Comparison of ENCODE assay signal across 24 cellular contexts in the genomic region with DNA sequence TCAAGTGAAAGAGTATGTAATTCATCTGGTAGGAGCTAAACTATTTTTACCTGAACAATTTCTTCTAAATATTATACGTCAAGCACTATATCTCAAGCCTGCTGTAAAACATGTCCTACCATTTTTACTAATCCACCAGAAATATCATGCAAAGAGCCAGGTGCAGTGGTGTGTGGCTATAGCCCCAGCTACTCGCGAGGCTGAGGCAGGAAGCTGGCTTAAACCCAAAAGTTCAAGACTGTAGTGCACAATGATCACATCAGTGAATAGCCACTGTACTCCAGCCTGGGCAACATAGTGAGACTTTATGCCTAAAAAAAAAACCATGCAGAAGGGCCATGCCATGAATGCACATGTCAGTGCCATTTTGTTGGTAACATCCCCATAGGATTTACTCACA. TPM values are rescaled to one million over a fixed set of nuclear protein-coding genes. Genes with fewer than 3 reads are reported as not detected.
A peak's percentile ranks its signal among the peaks of the same experiment; 100 is the strongest.
DNase-seq lines count a peak whose midpoint lies in the region; ATAC-seq lines count a peak whose summit lies in the region.
"Had no signal": no experiment of that assay in that cellular context is flagged by ENCODE, and none has a peak within 500 bp of the region (broad histone marks: within the 10 kb centered on the region; RNA-seq: fewer than 3 reads in every experiment).

No MANE protein-coding gene starts in this region.

- DNase-seq in islet precursor cell (peak; percentile 1), MV-4-11 (lab: John Stamatoyannopoulos, UW) (no peak), NCI-H510A (lab: John Stamatoyannopoulos, UW) (no peak)
- no peak for DNase-seq in activated CD4-positive, alpha-beta T cell treated with anti-CD3 and anti-CD28 coated beads, Interleukin-2, amount 10 ng/mL, durations not matched to agents 7 days and 5 days
- DNase-seq: activated naive CD8-positive, alpha-beta T cell treated with anti-CD3 and anti-CD28 coated beads, Interleukin-2, amount 10 ng/mL, durations not matched to agents 7 days and 5 days; AML-193; H7; heart right ventricle; KBM-7; left ventricle myocardium inferior; NCI-H2081; NCI-H446; stimulated activated CD4-positive, alpha-beta T cell treated with anti-CD3 and anti-CD28 coated beads, Interleukin-4, amount 100 ng/mL, for 24 hours; SW 1271 had no signal

- ATAC-seq in GM18867 (IDR thresholded peaks at IDR 0.05; ENCODE audit: unreplicated experiment), result peak; percentile 61
- peak; percentile 67 for ATAC-seq in HG02642 (IDR thresholded peaks at IDR 0.05; ENCODE audit: poor library complexity, unreplicated experiment)
- ATAC-seq in HG03354 (IDR thresholded peaks at IDR 0.05; ENCODE audit: poor library complexity, severe bottlenecking, unreplicated experiment), result peak; percentile 62
- no peak for ATAC-seq in HG02588 (IDR thresholded peaks at IDR 0.05; ENCODE audit: unreplicated experiment)
- ATAC-seq: heart right ventricle had no signal

- POLR2A ChIA-PET in activated CD4-positive, alpha-beta T cell treated with anti-CD3 and anti-CD28 coated beads, Interleukin-2, amount 10 ng/mL, durations not matched to agents 7 days and 5 days (lab: Charles Lee), result no interaction called here

- H3K9me3 Mint-ChIP-seq in activated CD4-positive, alpha-beta T cell treated with anti-CD3 and anti-CD28 coated beads, Interleukin-2, amount 10 ng/mL, durations not matched to agents 7 days and 5 days, result no peaks in the 10 kb centered on the region
- H3K9me3 Mint-ChIP-seq: activated naive CD8-positive, alpha-beta T cell treated with anti-CD3 and anti-CD28 coated beads, Interleukin-2, amount 10 ng/mL, durations not matched to agents 7 days and 5 days; activated T-helper 2 cell treated with anti-CD3 and anti-CD28 coated beads, Interferon-gamma antibody, Interleukin-2, Interleukin-4, amounts not matched to agents 10 μg/mL and 5 μg/mL and 100 μg/mL, durations not matched to agents 14 hours and 24 hours and 36 hours had no signal

- no peaks in the 10 kb centered on the region for H3K36me3 Mint-ChIP-seq in activated CD4-positive, alpha-beta T cell treated with anti-CD3 and anti-CD28 coated beads, Interleukin-2, amount 10 ng/mL, durations not matched to agents 7 days and 5 days (ENCODE audit: low read depth)
- H3K36me3 Mint-ChIP-seq: activated naive CD8-positive, alpha-beta T cell treated with anti-CD3 and anti-CD28 coated beads, Interleukin-2, amount 10 ng/mL, durations not matched to agents 7 days and 5 days; brain had no signal

- no peak overlapping the region for H3K27ac Mint-ChIP-seq in activated CD4-positive, alpha-beta T cell treated with anti-CD3 and anti-CD28 coated beads, Interleukin-2, amount 10 ng/mL, durations not matched to agents 7 days and 5 days
- H3K27ac Mint-ChIP-seq: activated naive CD8-positive, alpha-beta T cell treated with anti-CD3 and anti-CD28 coated beads, Interleukin-2, amount 10 ng/mL, durations not matched to agents 7 days and 5 days; activated T-helper 2 cell treated with anti-CD3 and anti-CD28 coated beads, Interferon-gamma antibody, Interleukin-2, Interleukin-4, amounts not matched to agents 10 μg/mL and 5 μg/mL and 100 μg/mL, durations not matched to agents 14 hours and 24 hours and 36 hours; brain had no signal

- peaks cover 30% of the 10 kb centered on the region for H3K27me3 Mint-ChIP-seq in activated CD4-positive, alpha-beta T cell treated with anti-CD3 and anti-CD28 coated beads, Interleukin-2, amount 10 ng/mL, durations not matched to agents 7 days and 5 days

- CTCF ChIA-PET in activated CD4-positive, alpha-beta T cell treated with anti-CD3 and anti-CD28 coated beads, Interleukin-2, amount 10 ng/mL, durations not matched to agents 7 days and 5 days (lab: Charles Lee), result interaction anchor here (3.5 kb wide), 1 partner anchor 8 kb away, joined by 16 read pairs; no protein-coding TSS in a partner anchor

- no peak overlapping the region for H3K4me3 Mint-ChIP-seq in activated CD4-positive, alpha-beta T cell treated with anti-CD3 and anti-CD28 coated beads, Interleukin-2, amount 10 ng/mL, durations not matched to agents 7 days and 5 days
- H3K4me3 Mint-ChIP-seq: activated naive CD8-positive, alpha-beta T cell treated with anti-CD3 and anti-CD28 coated beads, Interleukin-2, amount 10 ng/mL, durations not matched to agents 7 days and 5 days; brain; neural crest cell had no signal

- peaks cover under 1% of the 10 kb centered on the region for H3K4me1 Mint-ChIP-seq in activated CD4-positive, alpha-beta T cell treated with anti-CD3 and anti-CD28 coated beads, Interleukin-2, amount 10 ng/mL, durations not matched to agents 7 days and 5 days
- H3K4me1 Mint-ChIP-seq: activated naive CD8-positive, alpha-beta T cell treated with anti-CD3 and anti-CD28 coated beads, Interleukin-2, amount 10 ng/mL, durations not matched to agents 7 days and 5 days had no signal

RNA-seq across cellular contexts. Expression of a gene that starts 20.7 kb away (rescaled TPM):
- total RNA-seq in activated CD4-positive, alpha-beta T cell treated with anti-CD3 and anti-CD28 coated beads, Interleukin-2, amount 10 ng/mL, durations not matched to agents 7 days and 5 days, result 10 to 100 TPM; 15.5 to 15.8 TPM

RNA-seq across cellular contexts. Expression of a gene that starts 22.9 kb away (rescaled TPM):
- total RNA-seq in activated CD4-positive, alpha-beta T cell treated with anti-CD3 and anti-CD28 coated beads, Interleukin-2, amount 10 ng/mL, durations not matched to agents 7 days and 5 days, result not detected
- total RNA-seq: activated naive CD8-positive, alpha-beta T cell treated with anti-CD3 and anti-CD28 coated beads, Interleukin-2, amount 10 ng/mL, durations not matched to agents 7 days and 5 days; activated T-helper 2 cell treated with anti-CD3 and anti-CD28 coated beads, Interferon-gamma antibody, Interleukin-2, Interleukin-4, amounts not matched to agents 10 μg/mL and 5 μg/mL and 100 μg/mL, durations not matched to agents 14 hours and 24 hours and 36 hours; H7; left ventricle myocardium inferior; neural crest cell; prostate gland; smooth muscle cell; ureter had no signal

RNA-seq across cellular contexts. Expression of a gene that starts 55.7 kb away (rescaled TPM):
- total RNA-seq in activated CD4-positive, alpha-beta T cell treated with anti-CD3 and anti-CD28 coated beads, Interleukin-2, amount 10 ng/mL, durations not matched to agents 7 days and 5 days, result 10 to 100 TPM; 41.3 to 43.2 TPM
